ENCODE assay signal across 1 cellular context in genomic region chrX:48003758-48004457, GRCh38.
A peak's percentile ranks its signal among the peaks of the same experiment; 100 is the strongest.
TF ChIP-seq lines count a peak whose summit lies in the region.

TSS of gene ZNF182 (minus strand) at chrX:48003989. CDS start at chrX:48002609, 1,380 bp downstream.

TF ChIP-seq in GM12878, 131 proteins besides CTCF, POLR2A, EP300 and RAD21 (continued from another document and continues in another):
- TF ChIP-seq SMAD1 (IDR thresholded peaks at IDR 0.05; ENCODE audit: low read depth, partially characterized antibody) = no peak
- TF ChIP-seq MEF2B (IDR thresholded peaks at IDR 0.05; ENCODE audit: partially characterized antibody, poor library complexity, severe bottlenecking) = no peak
- TF ChIP-seq CREB1 (IDR thresholded peaks at IDR 0.05; ENCODE audit: low read depth) = peak; percentile 77; the same call in 1 of the 2 replicates
- TF ChIP-seq RBBP5 (conservative IDR thresholded peaks at IDR 0.05) = no peak
- TF ChIP-seq SIN3A (IDR thresholded peaks at IDR 0.05; ENCODE audit: low read depth, low read length) = no peak
- TF ChIP-seq RB1 (IDR thresholded peaks at IDR 0.05; ENCODE audit: borderline replicate concordance) = no peak
- TF ChIP-seq BRCA1 (IDR thresholded peaks at IDR 0.05; ENCODE audit: low read depth, low read length) = no peak
- no peak for TF ChIP-seq SMC3 (IDR thresholded peaks at IDR 0.05; ENCODE audit: borderline replicate concordance, low read length)
- TF ChIP-seq SMARCA5 (IDR thresholded peaks at IDR 0.05) = no peak
- no peak for TF ChIP-seq STAT3 (IDR thresholded peaks at IDR 0.05; ENCODE audit: low read depth, low read length)
- no peak for TF ChIP-seq CBX3 (IDR thresholded peaks at IDR 0.05; ENCODE audit: borderline replicate concordance, low read depth)
- TF ChIP-seq IKZF2 (IDR thresholded peaks at IDR 0.05) = no peak
- no peak for TF ChIP-seq YBX1 (IDR thresholded peaks at IDR 0.05)
- TF ChIP-seq PBX3 (IDR thresholded peaks at IDR 0.05; ENCODE audit: insufficient replicate concordance, low read depth, low read length) = no peak
- peak in 1 of 2 experiments; percentile 26; a peak in 1 of 4 replicates for TF ChIP-seq SRF (IDR thresholded peaks at IDR 0.05; ENCODE audit: low read depth in 2 of 2, low read length in 2 of 2)
- no peak for TF ChIP-seq RELA (IDR thresholded peaks at IDR 0.05; ENCODE audit: borderline replicate concordance, partially characterized antibody)
- TF ChIP-seq WRNIP1 (IDR thresholded peaks at IDR 0.05; ENCODE audit: borderline replicate concordance, low read depth, low read length) = no peak
- no peak for TF ChIP-seq KLF5 (IDR thresholded peaks at IDR 0.05; ENCODE audit: partially characterized antibody)
- TF ChIP-seq ZNF592 (IDR thresholded peaks at IDR 0.05) = no peak
- TF ChIP-seq PML (IDR thresholded peaks at IDR 0.05; ENCODE audit: low read length) = peak; percentile 72
- no peak for TF ChIP-seq BMI1 (IDR thresholded peaks at IDR 0.05; ENCODE audit: borderline replicate concordance)
- TF ChIP-seq FOXM1 (IDR thresholded peaks at IDR 0.05; ENCODE audit: low read depth, low read length) = no peak
- TF ChIP-seq ELK1 (IDR thresholded peaks at IDR 0.05; ENCODE audit: low read depth, low read length) = no peak
- TF ChIP-seq TBL1XR1 (IDR thresholded peaks at IDR 0.05; ENCODE audit: low read depth, low read length) = no peak
- TF ChIP-seq SUZ12 (IDR thresholded peaks at IDR 0.05; ENCODE audit: unreplicated experiment) = no peak
- TF ChIP-seq JUNB (IDR thresholded peaks at IDR 0.05) = no peak
- TF ChIP-seq HSF1 (IDR thresholded peaks at IDR 0.05; ENCODE audit: low read depth, low read length) = no peak
- 0 out of 2 replicates have a peak, but pooled peaks have one; percentile 36 for TF ChIP-seq NR2C1 (IDR thresholded peaks at IDR 0.05)
- TF ChIP-seq TAF1 (IDR thresholded peaks at IDR 0.05; ENCODE audit: borderline replicate concordance, low read depth, low read length) = peak; percentile 86
- no peak for TF ChIP-seq GABPA (IDR thresholded peaks at IDR 0.05; ENCODE audit: low read depth)
- TF ChIP-seq DPF2 (IDR thresholded peaks at IDR 0.05) = 0 out of 2 replicates have a peak, but pooled peaks have one; percentile 17
- TF ChIP-seq TCF12 (IDR thresholded peaks at IDR 0.05; ENCODE audit: low read depth, low read length) = 0 out of 2 replicates have a peak, but pooled peaks have one; percentile 28
- peak; percentile 98 for TF ChIP-seq ATF7 (IDR thresholded peaks at IDR 0.05; ENCODE audit: low read depth)
- no peak for TF ChIP-seq PAX8 (IDR thresholded peaks at IDR 0.05)
- TF ChIP-seq CREM (IDR thresholded peaks at IDR 0.05; ENCODE audit: low read depth) = peak; percentile 76
- no peak for TF ChIP-seq ZBTB33 (IDR thresholded peaks at IDR 0.05)
- no peak for TF ChIP-seq E2F8 (IDR thresholded peaks at IDR 0.05; ENCODE audit: low read depth, partially characterized antibody)
- peak; percentile 82 for TF ChIP-seq POLR2AphosphoS5 (IDR thresholded peaks at IDR 0.05; ENCODE audit: low read length)
- TF ChIP-seq SPI1 (IDR thresholded peaks at IDR 0.05; ENCODE audit: borderline replicate concordance, insufficient read depth, low read depth, low read length) = peak; percentile 80
- TF ChIP-seq BACH1 (IDR thresholded peaks at IDR 0.05; ENCODE audit: borderline replicate concordance) = no peak
- TF ChIP-seq EZH2 (IDR thresholded peaks at IDR 0.05; ENCODE audit: borderline replicate concordance, control insufficient read depth, low read depth, low read length) = no peak
- no peak for TF ChIP-seq E2F4 (IDR thresholded peaks at IDR 0.05; ENCODE audit: low read depth, low read length)
- TF ChIP-seq ZZZ3 (IDR thresholded peaks at IDR 0.05; ENCODE audit: control insufficient read depth, insufficient read length, low read depth) = no peak
- no peak for TF ChIP-seq FOS (IDR thresholded peaks at IDR 0.05; ENCODE audit: borderline replicate concordance, extremely low read depth, insufficient read length)
- no peak; the same call in 1 of the 2 replicates for TF ChIP-seq PKNOX1 (IDR thresholded peaks at IDR 0.05)
- TF ChIP-seq ZNF24 (IDR thresholded peaks at IDR 0.05) = no peak
- no peak for TF ChIP-seq IRF5 (IDR thresholded peaks at IDR 0.05; ENCODE audit: borderline replicate concordance)
- 0 out of 2 replicates have a peak, but pooled peaks have one; percentile 28 for TF ChIP-seq CHD2 (IDR thresholded peaks at IDR 0.05; ENCODE audit: borderline replicate concordance, low read depth, low read length)
- TF ChIP-seq GATAD2B (conservative IDR thresholded peaks at IDR 0.05; ENCODE audit: low read depth) = no peak
- TF ChIP-seq MTA2 (IDR thresholded peaks at IDR 0.05; ENCODE audit: low read depth) = no peak
- TF ChIP-seq NR2C2 (IDR thresholded peaks at IDR 0.05; ENCODE audit: borderline replicate concordance, control insufficient read depth, insufficient read length, low read depth) = no peak
- peak; percentile 58; the same call in 1 of the 2 replicates for TF ChIP-seq JUND (IDR thresholded peaks at IDR 0.05; ENCODE audit: low read depth, low read length)
- peak; percentile 94 for TF ChIP-seq NBN (IDR thresholded peaks at IDR 0.05)
